1 cellular context compared by ENCODE assay signal in genomic region chr22:44144046-44144569, GRCh38.
TF ChIP-seq lines count a peak whose summit lies in the region.

No MANE protein-coding gene starts in this region.

TF ChIP-seq in GM23338, 12 proteins besides CTCF, POLR2A, EP300 and RAD21 (continued from another document):
- TF ChIP-seq REST (IDR thresholded peaks at IDR 0.05; ENCODE audit: unreplicated experiment) (no peak), ZNF114 (CRISPR knock-in tag; IDR thresholded peaks at IDR 0.05) (no peak), STAT1 (IDR thresholded peaks at IDR 0.05; ENCODE audit: unreplicated experiment) (no peak), ETS1 (IDR thresholded peaks at IDR 0.05) (no peak), EZH2 (IDR thresholded peaks at IDR 0.05; ENCODE audit: low read depth, unreplicated experiment) (no peak), ZNF462 (CRISPR knock-in tag; IDR thresholded peaks at IDR 0.05) (no peak), ZNF331 (CRISPR knock-in tag; IDR thresholded peaks at IDR 0.05; ENCODE audit: low read depth) (no peak)
TF ChIP-seq in GM23338: peak in this region for 0.
